21 cellular contexts compared by ENCODE assay signal in genomic region chr12:68031881-68032739, GRCh38. TPM values are rescaled to one million over a fixed set of nuclear protein-coding genes. Genes with fewer than 3 reads are reported as not detected.
DNase-seq lines count a peak whose midpoint lies in the region; ATAC-seq lines count a peak whose summit lies in the region.
"Had no signal": no experiment of that assay in that cellular context is flagged by ENCODE, and none has a peak within 500 bp of the region (broad histone marks: within the 10 kb centered on the region; RNA-seq: fewer than 3 reads in every experiment).

No MANE protein-coding gene starts in this region.

- peak overlapping the region; percentile 77 to 87 (median 82) for H3K4me3 Mint-ChIP-seq in CD4-positive, alpha-beta memory T cell
- peak overlapping the region; percentile 73 for H3K4me3 Mint-ChIP-seq in activated CD8-positive, alpha-beta T cell treated with anti-CD3 and anti-CD28 coated beads, Interleukin-2, amount 10 ng/mL, durations not matched to agents 7 days and 5 days

- H3K27ac Mint-ChIP-seq in CD4-positive, alpha-beta memory T cell: peak overlapping the region; percentile 14 to 95 (median 86)
- peak overlapping the region; percentile 87 for H3K27ac Mint-ChIP-seq in activated CD8-positive, alpha-beta T cell treated with anti-CD3 and anti-CD28 coated beads, Interleukin-2, amount 10 ng/mL, durations not matched to agents 7 days and 5 days

- peak overlapping the region; percentile 21; the same call in 1 of the 2 replicates for H3K4me3 ChIP-seq in BLaER1
- peak overlapping the region in 1 of 2 donors; percentile 6 for H3K4me3 ChIP-seq in CD4-positive, alpha-beta memory T cell (ENCODE audit: low read length in 2 of 2)
- H3K4me3 ChIP-seq: adrenal gland, left lung, Peyer's patch, upper lobe of left lung had no signal

- H3K27me3 ChIP-seq in BLaER1: no peaks in the 10 kb centered on the region
- H3K27me3 ChIP-seq in CD4-positive, alpha-beta memory T cell (ENCODE audit: insufficient read depth, low read length): no peaks in the 10 kb centered on the region
- H3K27me3 ChIP-seq: adrenal gland, left lung, Peyer's patch, upper lobe of left lung had no signal

- H3K9ac ChIP-seq in BLaER1: peak overlapping the region; percentile 61
- H3K9ac ChIP-seq: KMS-11, SK-N-SH had no signal

- H3K9me3 Mint-ChIP-seq in CD4-positive, alpha-beta memory T cell: peaks cover 0 to 6% (median 4%) of the 10 kb centered on the region in 8 donors
- H3K9me3 Mint-ChIP-seq in activated CD8-positive, alpha-beta T cell treated with anti-CD3 and anti-CD28 coated beads, Interleukin-2, amount 10 ng/mL, durations not matched to agents 7 days and 5 days (ENCODE audit: insufficient read depth): peaks cover 6% of the 10 kb centered on the region

- H3K9me3 ChIP-seq in BLaER1: peaks cover 27% of the 10 kb centered on the region
- H3K9me3 ChIP-seq in CD4-positive, alpha-beta memory T cell (ENCODE audit: control insufficient read depth in 1 of 2, low read length in 2 of 2): no peaks in the 10 kb centered on the region
- H3K9me3 ChIP-seq: adrenal gland, left lung, Peyer's patch, SK-N-SH, upper lobe of left lung had no signal

- POLR2A ChIA-PET in CD4-positive, alpha-beta memory T cell (lab: Charles Lee; ENCODE audit: partially characterized antibody): no interaction called here
- POLR2A ChIA-PET in activated CD8-positive, alpha-beta T cell treated with anti-CD3 and anti-CD28 coated beads, Interleukin-2, amount 10 ng/mL, durations not matched to agents 7 days and 5 days (lab: Charles Lee): interaction anchor here (0.7 to 1.1 kb wide), 2 partner anchors 9 to 22 kb away, joined by 3 read pairs; no protein-coding TSS in a partner anchor

- no peaks in the 10 kb centered on the region for H3K27me3 Mint-ChIP-seq in CD4-positive, alpha-beta memory T cell
- no peaks in the 10 kb centered on the region for H3K27me3 Mint-ChIP-seq in activated CD8-positive, alpha-beta T cell treated with anti-CD3 and anti-CD28 coated beads, Interleukin-2, amount 10 ng/mL, durations not matched to agents 7 days and 5 days (ENCODE audit: low read depth)

- intact Hi-C loops in CD4-positive, alpha-beta memory T cell (cut with micrococcal nuclease): no loop called here

- no peaks in the 10 kb centered on the region for H3K36me3 ChIP-seq in BLaER1
- no peaks in the 10 kb centered on the region for H3K36me3 ChIP-seq in CD4-positive, alpha-beta memory T cell (ENCODE audit: insufficient read depth, low read length)
- H3K36me3 ChIP-seq: adrenal gland, left lung, Peyer's patch, upper lobe of left lung had no signal

- CTCF ChIA-PET in CD4-positive, alpha-beta memory T cell (lab: Charles Lee; ENCODE audit: partially characterized antibody): interaction anchor here (1.9 kb wide), 1 partner anchor 8 kb away, joined by 12 read pairs; no protein-coding TSS in a partner anchor
- CTCF ChIA-PET in activated CD8-positive, alpha-beta T cell treated with anti-CD3 and anti-CD28 coated beads, Interleukin-2, amount 10 ng/mL, durations not matched to agents 7 days and 5 days (lab: Charles Lee): interaction anchor here (0.7 to 2.7 kb wide), 6 partner anchors 9 to 191 kb away, joined by 3 to 23 read pairs (median 4); no protein-coding TSS in a partner anchor

- H3K27ac ChIP-seq in BLaER1: peak overlapping the region; percentile 58
- peak overlapping the region; percentile 30 for H3K27ac ChIP-seq in CD4-positive, alpha-beta memory T cell (ENCODE audit: low read depth, low read length)
- H3K27ac ChIP-seq: adrenal gland, HL-60, KMS-11, left lung, Peyer's patch, upper lobe of left lung had no signal

- H3K4me1 ChIP-seq in BLaER1: peaks cover 19% of the 10 kb centered on the region
- H3K4me1 ChIP-seq in CD4-positive, alpha-beta memory T cell (ENCODE audit: insufficient read depth, low read length): peaks cover 25% of the 10 kb centered on the region
- H3K4me1 ChIP-seq: adrenal gland, left lung, Peyer's patch, upper lobe of left lung had no signal

- H3K4me2 ChIP-seq in BLaER1: peak overlapping the region; percentile 85
- H3K4me2 ChIP-seq: KMS-11, SK-N-SH had no signal

- no peak for DNase-seq in CD4-positive, alpha-beta memory T cell
- DNase-seq in activated CD8-positive, alpha-beta T cell treated with anti-CD3 and anti-CD28 coated beads, Interleukin-2, amount 10 ng/mL, durations not matched to agents 7 days and 5 days: no peak
- peak; percentile 38 for DNase-seq in kidney glomerular epithelial cell (lab: John Stamatoyannopoulos, UW)
- DNase-seq in NCI-H345 (lab: John Stamatoyannopoulos, UW): no peak
- DNase-seq in ecto neural progenitor cell (ENCODE audit: low spot score): no peak
- DNase-seq: adrenal gland, C1 segment of cervical spinal cord, DND-41, hypothalamus, left lung, NCI-H1105, NCI-H82, Peyer's patch, posterior cingulate gyrus, SK-N-SH, upper lobe of left lung had no signal

- H3K36me3 Mint-ChIP-seq in CD4-positive, alpha-beta memory T cell: peaks cover 8 to 13% of the 10 kb centered on the region in 2 donors
- H3K36me3 Mint-ChIP-seq in activated CD8-positive, alpha-beta T cell treated with anti-CD3 and anti-CD28 coated beads, Interleukin-2, amount 10 ng/mL, durations not matched to agents 7 days and 5 days (ENCODE audit: low read depth): peaks cover 8% of the 10 kb centered on the region

- H3K4me1 Mint-ChIP-seq in CD4-positive, alpha-beta memory T cell: peaks cover 27 to 43% (median 36%) of the 10 kb centered on the region in 4 donors
- peaks cover 54% of the 10 kb centered on the region for H3K4me1 Mint-ChIP-seq in activated CD8-positive, alpha-beta T cell treated with anti-CD3 and anti-CD28 coated beads, Interleukin-2, amount 10 ng/mL, durations not matched to agents 7 days and 5 days (ENCODE audit: low read depth)

- no peaks in the 10 kb centered on the region for H4K20me1 ChIP-seq in BLaER1

- ATAC-seq in activated CD8-positive, alpha-beta T cell treated with anti-CD3 and anti-CD28 coated beads, Interleukin-2, amount 10 ng/mL, durations not matched to agents 7 days and 5 days: peak; percentile 43
- ATAC-seq in HG03469 (IDR thresholded peaks at IDR 0.05; ENCODE audit: unreplicated experiment) (no peak), HG03520 (IDR thresholded peaks at IDR 0.05; ENCODE audit: unreplicated experiment) (no peak)
- ATAC-seq: left lung had no signal

RNA-seq across cellular contexts. Expression of gene IFNG-AS1, which starts 42.9 kb away (rescaled TPM):
- total RNA-seq in CD4-positive, alpha-beta memory T cell: 10 to 100 TPM; 11.7 to 14.5 TPM
- polyA plus RNA-seq in CD4-positive, alpha-beta memory T cell: 10 to 100 TPM in 1 of 2 donors, 1 to 10 TPM in 1; 4.6 to 11.3 TPM
- under 1 TPM in 1 of 2 experiments, not detected in 1; 0.21 TPM for total RNA-seq in activated CD8-positive, alpha-beta T cell treated with anti-CD3 and anti-CD28 coated beads, Interleukin-2, amount 10 ng/mL, durations not matched to agents 7 days and 5 days
- polyA plus RNA-seq: adrenal gland, SK-N-SH had no signal

Comparison
In these comparisons a context has a peak if more than half of its experiments do, and no peak if none do; other contexts are left out.
1. RNA of gene IFNG-AS1, which starts 42.9 kb away (total RNA-seq): 11.7 to 14.5 TPM in CD4-positive, alpha-beta memory T cell; 0.21 TPM in activated CD8-positive, alpha-beta T cell treated with anti-CD3 and anti-CD28 coated beads, Interleukin-2, amount 10 ng/mL, durations not matched to agents 7 days and 5 days; every median in the first group is over 10 times any median in the second.